In genomic region chr13:52158629-52159158, GRCh38 we compare ENCODE assay signal across 9 cellular contexts. TPM values are rescaled to one million over a fixed set of nuclear protein-coding genes. Genes with fewer than 3 reads are reported as not detected.
DNase-seq lines count a peak whose midpoint lies in the region; ATAC-seq and TF ChIP-seq lines count a peak whose summit lies in the region.
"Had no signal": no experiment of that assay in that cellular context is flagged by ENCODE, and none has a peak within 500 bp of the region (broad histone marks: within the 10 kb centered on the region; RNA-seq: fewer than 3 reads in every experiment).

No MANE protein-coding gene starts in this region.

- H3K9me3 Mint-ChIP-seq in chondrocyte (ENCODE audit: low read depth): no peaks in the 10 kb centered on the region

- H3K36me3 Mint-ChIP-seq in chondrocyte (ENCODE audit: low read depth): no peaks in the 10 kb centered on the region

- no peak for TF ChIP-seq CTCF in chondrocyte (IDR thresholded peaks at IDR 0.05)

- H3K27ac Mint-ChIP-seq in chondrocyte (ENCODE audit: unreplicated experiment): peak overlapping the region; percentile 93

- no peaks in the 10 kb centered on the region for H3K27me3 Mint-ChIP-seq in chondrocyte (ENCODE audit: low read depth)

- peak; percentile 53 for ATAC-seq in GM21723 (IDR thresholded peaks at IDR 0.05; ENCODE audit: unreplicated experiment)
- ATAC-seq in left colon: no peak

- DNase-seq in Daoy (ENCODE audit: low read depth) (peak; percentile 22), NCI-H69 (lab: John Stamatoyannopoulos, UW) (peak; percentile 37), chondrocyte (ENCODE audit: low spot score) (no peak), left colon (peak; percentile 50 to 69), substantia nigra (lab: John Stamatoyannopoulos, UW) (peak in 10 of 49 donors; percentile 22 to 83 (median 42)), COR-L47 (lab: John Stamatoyannopoulos, UW) (no peak)
- no peak for DNase-seq in activated effector memory CD4-positive, alpha-beta T cell treated with anti-CD3 and anti-CD28 coated beads, Interleukin-2, amount 50 U/mL, for 16 hours

- peak overlapping the region; percentile 84 for H3K4me3 Mint-ChIP-seq in chondrocyte (ENCODE audit: unreplicated experiment)

- intact Hi-C loops in left colon (cut with DNase I, micrococcal nuclease): no loop called here

- peaks cover 43% of the 10 kb centered on the region for H3K4me1 Mint-ChIP-seq in chondrocyte (ENCODE audit: low read depth)

- H3K27ac ChIP-seq in substantia nigra (ENCODE audit: low read depth, low read length, poor library complexity, severe bottlenecking): peak overlapping the region; percentile 84

RNA-seq across cellular contexts. Expression of gene NEK3, which starts 0.7 kb away (rescaled TPM):
- 17.1 and 17.8 TPM in 2 replicates for total RNA-seq in Daoy (2014; rRNA removed; shearing (Covaris generic))
- total RNA-seq in chondrocyte (14.6 to 14.8 TPM (median 14.8 TPM) in 3 replicates), left colon (10 to 100 TPM; 32.6 to 35.4 TPM)

RNA-seq across cellular contexts. Expression of gene NEK5, which starts 29.8 kb away (rescaled TPM):
- total RNA-seq in Daoy (2014; rRNA removed; shearing (Covaris generic)): 0.23 TPM in 1 of 2 replicates, not detected in the other
- total RNA-seq in chondrocyte (0.15 to 0.68 TPM (median 0.40 TPM) in 3 replicates), left colon (under 1 TPM in 1 of 2 donors, not detected in 1; 0.20 TPM)
- total RNA-seq: T-helper 1 cell treated with Interleukin-12 subunit alpha and Interleukin-12 subunit beta and Interleukin-4 antibody, amounts not matched to agents 30 ng/mL and 1 ng/mL, for 36 hours had no signal

Comparison
In these comparisons a context has a peak if more than half of its experiments do, and no peak if none do; other contexts are left out.
1. DNase-seq: peak in Daoy (single experiment), NCI-H69 (single experiment) and left colon (2 of 2); none in chondrocyte (single experiment), COR-L47 (single experiment) and activated effector memory CD4-positive, alpha-beta T cell treated with anti-CD3 and anti-CD28 coated beads, Interleukin-2, amount 50 U/mL, for 16 hours (single experiment).